ENCODE assay signal across 22 cellular contexts in the genomic region with DNA sequence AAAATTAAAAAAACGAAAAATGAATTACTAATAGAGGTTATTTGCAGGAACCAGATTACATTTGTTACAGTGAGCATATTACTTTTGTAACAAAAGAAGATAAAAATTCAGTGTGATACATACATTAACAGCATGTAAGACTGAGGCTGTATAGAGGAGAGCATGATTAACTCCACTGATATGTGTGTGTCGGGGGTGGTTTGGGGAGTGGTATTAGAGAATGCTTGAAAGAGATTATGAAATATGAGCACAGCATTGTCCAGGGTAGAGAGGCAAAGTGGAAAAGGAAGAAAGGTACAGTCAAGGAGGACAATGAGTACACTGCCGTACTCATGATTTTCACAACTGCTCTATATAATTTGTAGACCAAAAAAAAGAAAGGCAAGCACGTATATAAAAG. TPM values are rescaled to one million over a fixed set of nuclear protein-coding genes. Genes with fewer than 3 reads are reported as not detected.
DNase-seq lines count a peak whose midpoint lies in the region; ATAC-seq, FAIRE-seq and TF ChIP-seq lines count a peak whose summit lies in the region.
"Had no signal": no experiment of that assay in that cellular context is flagged by ENCODE, and none has a peak within 500 bp of the region (broad histone marks: within the 10 kb centered on the region; RNA-seq: fewer than 3 reads in every experiment).

No MANE protein-coding gene starts in this region.

- no peak overlapping the region for H3K4ac ChIP-seq in IMR-90 (ENCODE audit: low read depth, low read length)

- H4K20me1 ChIP-seq in IMR-90 (ENCODE audit: insufficient read depth, low read length) (no peaks in the 10 kb centered on the region), K562 (replicated peaks; ENCODE audit: control insufficient read depth, insufficient read depth, low read length) (no peaks in the 10 kb centered on the region)
- H4K20me1 ChIP-seq: BLaER1 had no signal

- no peak overlapping the region for H3K23ac ChIP-seq in IMR-90 (ENCODE audit: low read depth, low read length)

- H3K14ac ChIP-seq in IMR-90 (replicated peaks; ENCODE audit: low read depth, low read length): no peak overlapping the region

- no peak overlapping the region for H4K91ac ChIP-seq in IMR-90 (ENCODE audit: insufficient read depth, low read depth, low read length)

- no peaks in the 10 kb centered on the region for H3K36me3 ChIP-seq in IMR-90 (ENCODE audit: control insufficient read depth, insufficient read depth, low read length)
- H3K36me3 ChIP-seq in K562 (ENCODE audit: control insufficient read depth, insufficient read depth, low read length): no peaks in the 10 kb centered on the region
- H3K36me3 ChIP-seq: BLaER1 had no signal

- intact Hi-C loops in IMR-90 (cut with micrococcal nuclease): no loop called here
- intact Hi-C loops in K562 (cut with micrococcal nuclease): no loop called here

- POLR2A ChIA-PET in IMR-90 (lab: Charles Lee; ENCODE audit: unreplicated experiment) (no interaction called here), K562 (lab: Yijun Ruan, JAX) (no interaction called here)

- FAIRE-seq in K562 (lab: Jason Lieb, UNC): no peak
- FAIRE-seq: D721Med, GM12891, GM18507, H1 had no signal

- TF ChIP-seq CTCF in IMR-90 (conservative IDR thresholded peaks at IDR 0.05; ENCODE audit: low read depth, low read length) (no peak), K562 (IDR thresholded peaks at IDR 0.05 in 2 of 3, conservative IDR thresholded peaks at IDR 0.05 in 1 of 3; ENCODE audit: insufficient read depth in 2 of 3, low read depth in 1 of 3, low read length in 3 of 3) (no peak)

- H2AK9ac ChIP-seq in IMR-90 (replicated peaks; ENCODE audit: low read depth, low read length, poor library complexity): no peak overlapping the region

- DNase-seq in EH (ENCODE audit: low read depth): peak; percentile 15
- peak; percentile 55 for DNase-seq in IMR-90
- DNase-seq in K562 (ENCODE audit: extremely low read depth in 1 of 4, low spot score in 3 of 4): peak in 2 of 4 experiments; percentile 55 to 61
- no peak for DNase-seq in COR-L47 (lab: John Stamatoyannopoulos, UW)
- DNase-seq in stimulated activated naive CD8-positive, alpha-beta T cell treated with anti-CD3 and anti-CD28 coated beads, Interleukin-15, amount 100 ng/mL, for 72 hours: no peak
- DNase-seq: CD8-positive, alpha-beta T cell; DMS79 treated with DMSO at 0.1 percent for 48 hours; GF-D8; HFFc6; Kasumi-1; NCI-H1105; NCI-H1694; NCI-H345; NCI-H748 treated with DMSO at 0.1 percent for 48 hours had no signal

- peaks cover 2% of the 10 kb centered on the region; the same call in 1 of the 2 replicates for H3K4me1 ChIP-seq in IMR-90 (ENCODE audit: control insufficient read depth, insufficient read depth, low read length)
- H3K4me1 ChIP-seq in K562 (replicated peaks in 1 of 2; ENCODE audit: control insufficient read depth in 2 of 2, insufficient read depth in 2 of 2, low read length in 2 of 2): peaks cover 15 to 28% of the 10 kb centered on the region in 2 experiments

- no peak for TF ChIP-seq EP300 in K562 (IDR thresholded peaks at IDR 0.05; ENCODE audit: low read length)

- no peak overlapping the region for H2BK20ac ChIP-seq in IMR-90 (ENCODE audit: low read depth, low read length)

- H3K79me1 ChIP-seq in IMR-90 (ENCODE audit: low read depth in 1 of 2, low read length in 2 of 2): peaks cover 5% of the 10 kb centered on the region in 2 experiments; a peak in 3 of 4 replicates

- no peak overlapping the region for H4K8ac ChIP-seq in IMR-90 (ENCODE audit: low read depth in 2 of 2, low read length in 2 of 2)

- H3K56ac ChIP-seq in IMR-90 (ENCODE audit: extremely low read depth, insufficient read depth, low read length): no peak overlapping the region

- H3K18ac ChIP-seq in IMR-90 (ENCODE audit: low read depth, low read length): no peak overlapping the region

- H2BK120ac ChIP-seq in IMR-90 (ENCODE audit: low read depth, low read length): no peak overlapping the region

- ATAC-seq in IMR-90 (ENCODE audit: low read depth) (no peak), K562 (peak; percentile 44), esophagus mucosa (peak; percentile 63), HG03460 (IDR thresholded peaks at IDR 0.05; ENCODE audit: unreplicated experiment) (no peak), GM19395 (IDR thresholded peaks at IDR 0.05; ENCODE audit: unreplicated experiment) (no peak)
- ATAC-seq in stimulated activated naive CD8-positive, alpha-beta T cell treated with anti-CD3 and anti-CD28 coated beads, Interleukin-15, amount 100 ng/mL, for 72 hours: no peak
- ATAC-seq: CD8-positive, alpha-beta T cell had no signal

- dilution Hi-C loops in IMR-90 (cut with HindIII; ENCODE audit: low sequenced_read_pairs, unreplicated experiment): no loop called here

- H3K4me3 Mint-ChIP-seq in stimulated activated naive CD8-positive, alpha-beta T cell treated with anti-CD3 and anti-CD28 coated beads, Interleukin-15, amount 100 ng/mL, for 72 hours: no peak overlapping the region
- H3K4me3 Mint-ChIP-seq: CD8-positive, alpha-beta T cell; HFFc6 had no signal

- no peaks in the 10 kb centered on the region; the same call in 1 of the 2 replicates for H3K9me1 ChIP-seq in IMR-90 (ENCODE audit: insufficient read depth, low read length)
- no peaks in the 10 kb centered on the region for H3K9me1 ChIP-seq in K562 (ENCODE audit: control insufficient read depth, insufficient read depth, low read length)

- H3K4me1 Mint-ChIP-seq in stimulated activated naive CD8-positive, alpha-beta T cell treated with anti-CD3 and anti-CD28 coated beads, Interleukin-15, amount 100 ng/mL, for 72 hours: peaks cover 4% of the 10 kb centered on the region

- H2AFZ ChIP-seq in IMR-90 (replicated peaks; ENCODE audit: low read length, poor library complexity) (no peak overlapping the region), K562 (ENCODE audit: low read depth, low read length) (peak overlapping the region; percentile 17)

- no peak overlapping the region for H2BK5ac ChIP-seq in IMR-90 (ENCODE audit: low read depth, low read length, poor library complexity, severe bottlenecking)

- H3K79me2 ChIP-seq in K562 (ENCODE audit: control insufficient read depth, insufficient read depth, low read length): peaks cover 4% of the 10 kb centered on the region

- no peak overlapping the region for H3K27ac Mint-ChIP-seq in stimulated activated naive CD8-positive, alpha-beta T cell treated with anti-CD3 and anti-CD28 coated beads, Interleukin-15, amount 100 ng/mL, for 72 hours
- H3K27ac Mint-ChIP-seq: CD8-positive, alpha-beta T cell; HFFc6 had no signal

- TF ChIP-seq POLR2A in IMR-90 (IDR thresholded peaks at IDR 0.05; ENCODE audit: low read depth, low read length): no peak
- no peak for TF ChIP-seq POLR2A in K562 (conservative IDR thresholded peaks at IDR 0.05)

- no peaks in the 10 kb centered on the region for H3K27me3 Mint-ChIP-seq in stimulated activated naive CD8-positive, alpha-beta T cell treated with anti-CD3 and anti-CD28 coated beads, Interleukin-15, amount 100 ng/mL, for 72 hours

- H3K9me3 Mint-ChIP-seq in stimulated activated naive CD8-positive, alpha-beta T cell treated with anti-CD3 and anti-CD28 coated beads, Interleukin-15, amount 100 ng/mL, for 72 hours: no peaks in the 10 kb centered on the region
- H3K9me3 Mint-ChIP-seq: CD8-positive, alpha-beta T cell; HFFc6 had no signal

- BruUV-seq in IMR-90 (replicated peaks; lab: Mats Ljungman, UMichigan) (no TSS peak), K562 (replicated peaks; lab: Mats Ljungman, UMichigan) (no TSS peak)

- no peak overlapping the region for H3K27ac ChIP-seq in IMR-90 (ENCODE audit: insufficient read depth, low read length)
- H3K27ac ChIP-seq in K562 (ENCODE audit: extremely low read depth, low read depth, low read length): no peak overlapping the region
- H3K27ac ChIP-seq: BLaER1 had no signal

- in situ Hi-C loops in IMR-90 (cut with MboI; ENCODE audit: low sequenced_read_pairs) (no loop called here), K562 (cut with MboI) (no loop called here)

- H3K9me3 ChIP-seq in IMR-90 (ENCODE audit: control insufficient read depth, insufficient read depth, low read length) (no peaks in the 10 kb centered on the region), K562 (replicated peaks; ENCODE audit: control insufficient read depth, insufficient read depth, low read depth, low read length) (peaks cover 2% of the 10 kb centered on the region; the same call in 1 of the 2 replicates)

- H3K27me3 ChIP-seq in IMR-90 (ENCODE audit: control insufficient read depth, insufficient read depth, low read length) (no peaks in the 10 kb centered on the region), K562 (ENCODE audit: control insufficient read depth in 2 of 2, insufficient read depth in 2 of 2, low read length in 2 of 2) (no peaks in the 10 kb centered on the region)
- H3K27me3 ChIP-seq: BLaER1 had no signal

- H3K9ac ChIP-seq in IMR-90 (ENCODE audit: low read depth, low read length) (no peak overlapping the region), K562 (ENCODE audit: insufficient read depth in 1 of 2, low read depth in 2 of 2, low read length in 2 of 2) (no peak overlapping the region)
- H3K9ac ChIP-seq: BLaER1 had no signal

- no peak overlapping the region for H2BK15ac ChIP-seq in IMR-90 (ENCODE audit: low read depth, low read length)

- WGBS in IMR-90 (ENCODE audit: extremely low coverage in 2 of 2, insufficient read length in 1 of 2), 2 experiments: no CpG with 5 or more reads among the region's 4 CpGs
- WGBS in K562 (ENCODE audit: insufficient coverage, low coverage, missing lambda C conversion rate): 46% methylated on average over 4 of the region's 4 CpGs

- H3K4me2 ChIP-seq in IMR-90 (ENCODE audit: low read depth, low read length) (peak overlapping the region; percentile 13; the same call in 1 of the 2 replicates), K562 (ENCODE audit: insufficient read depth, low read length) (0 out of 2 replicates have a peak overlapping the region, but pooled peaks have one; percentile 13)
- H3K4me2 ChIP-seq: BLaER1 had no signal

- TF ChIP-seq RAD21 in IMR-90 (IDR thresholded peaks at IDR 0.05; ENCODE audit: low read length) (no peak), K562 (CRISPR knock-in tag; conservative IDR thresholded peaks at IDR 0.05 in 1 of 2, IDR thresholded peaks at IDR 0.05 in 1 of 2) (no peak)

- CTCF ChIA-PET in IMR-90 (lab: Yijun Ruan, JAX): no interaction called here
- CTCF ChIA-PET in K562 (lab: Yijun Ruan, JAX; ENCODE audit: low intra/inter-chr PET ratio): no interaction called here

- H2AK5ac ChIP-seq in IMR-90 (ENCODE audit: low read depth, low read length): no peak overlapping the region

- no peak overlapping the region for H3K4me3 ChIP-seq in IMR-90 (ENCODE audit: insufficient read depth, low read depth, low read length)
- no peak overlapping the region for H3K4me3 ChIP-seq in K562
- H3K4me3 ChIP-seq: BLaER1 had no signal

- no peak overlapping the region for H4K5ac ChIP-seq in IMR-90 (ENCODE audit: low read depth, low read length)

RNA-seq across cellular contexts. Expression of a gene that starts 5.8 kb away (rescaled TPM):
- total RNA-seq in IMR-90 (2012; rRNA removed): 51.1 and 70.0 TPM in 2 replicates
- 14.4 and 16.9 TPM in 2 replicates for polyA plus RNA-seq in IMR-90 (2012; rRNA removed)
- 3.6 and 3.9 TPM in 2 replicates for polyA plus RNA-seq in IMR-90 (2012; cell fraction: cytosol; rRNA removed)
- polyA plus RNA-seq in IMR-90 (2012; cell fraction: nucleus; rRNA removed; ENCODE audit: low replicate concordance): 3.3 and 7.7 TPM in 2 replicates
- 79.9 and 290 TPM in 2 replicates for total RNA-seq in K562 (2011; cell fraction: chromatin; rRNA removed; ENCODE audit: low replicate concordance)
- 32.5 and 39.2 TPM in 2 replicates for total RNA-seq in K562 (2011; cell fraction: nucleolus; rRNA removed)
- 93.6 and 112 TPM in 2 replicates for total RNA-seq in K562 (2011; cell fraction: nucleoplasm; rRNA removed)
- 33.8 and 35.2 TPM in 2 replicates for total RNA-seq in K562 (2014; rRNA removed)
- 70.3 and 74.9 TPM in 2 replicates for total RNA-seq in K562 (2014; rRNA removed; fragmentation: Illumina TruSeq; extraction: Trizol)
- 62.4 and 70.0 TPM in 2 replicates for total RNA-seq in K562 (2015; rRNA removed; fragmentation: Illumina TruSeq; extraction: Trizol)
- total RNA-seq in K562 (2021): 39.3 and 41.9 TPM in 2 replicates
- polyA plus RNA-seq in K562 (2011; rRNA removed): 28.0 and 29.1 TPM in 2 replicates
- 6.3 and 7.6 TPM in 2 replicates for polyA plus RNA-seq in K562 (2011; cell fraction: cytosol; rRNA removed)
- 24.7 and 32.5 TPM in 2 replicates for polyA plus RNA-seq in K562 (2011; cell fraction: nucleus; rRNA removed)
- 22.8 and 23.3 TPM in 2 replicates for polyA plus RNA-seq in K562 (2012)
- 25.3 and 33.6 TPM in 2 replicates for polyA plus RNA-seq in K562 (2014; fragmentation: Illumina TruSeq; extraction: Trizol)
- polyA plus RNA-seq in K562 (2014; fragmentation: Nextera tagmentation; extraction: Ambion mirVana): 10 to 100 TPM; 12.7 to 13.2 TPM
- polyA plus RNA-seq in K562 (2014; rRNA removed): 21.8 and 26.6 TPM in 2 replicates
- polyA minus RNA-seq in K562 (2011; rRNA and poly(A)+ RNA removed): 45.9 and 83.5 TPM in 2 replicates
- 20.1 and 22.1 TPM in 2 replicates for polyA minus RNA-seq in K562 (2011; cell fraction: cytosol; rRNA and poly(A)+ RNA removed)
- polyA minus RNA-seq in K562 (2011; cell fraction: nucleus; rRNA and poly(A)+ RNA removed): 52.2 and 112 TPM in 2 replicates
- total RNA-seq in esophagus mucosa: 61.4 TPM

Comparison
In these comparisons a context has a peak if more than half of its experiments do, and no peak if none do; other contexts are left out.
1. DNase-seq: peak in EH (single experiment) and IMR-90 (single experiment); none in COR-L47 (single experiment) and stimulated activated naive CD8-positive, alpha-beta T cell treated with anti-CD3 and anti-CD28 coated beads, Interleukin-15, amount 100 ng/mL, for 72 hours (0 of 2).
2. ATAC-seq: peak in K562 (single experiment) and esophagus mucosa (single experiment); none in IMR-90 (single experiment), HG03460 (single experiment), GM19395 (single experiment) and stimulated activated naive CD8-positive, alpha-beta T cell treated with anti-CD3 and anti-CD28 coated beads, Interleukin-15, amount 100 ng/mL, for 72 hours (single experiment).